Comparison of ENCODE assay signal across 8 cellular contexts in genomic region chr17:79800325-79801155, GRCh38. TPM values are rescaled to one million over a fixed set of nuclear protein-coding genes. Genes with fewer than 3 reads are reported as not detected.
DNase-seq lines count a peak whose midpoint lies in the region; ATAC-seq, FAIRE-seq and TF ChIP-seq lines count a peak whose summit lies in the region.

No MANE protein-coding gene starts in this region.

- TF ChIP-seq CTCF in bronchial epithelial cell (IDR thresholded peaks at IDR 0.05; ENCODE audit: insufficient read depth, low read length, severe bottlenecking) (no peak), parathyroid adenoma (IDR thresholded peaks at IDR 0.05) (no peak)

- TF ChIP-seq POLR2A in H54 (IDR thresholded peaks at IDR 0.05; ENCODE audit: low read depth, low read length): no peak

- peak overlapping the region; percentile 38 to 63 (median 46) for H3K4me3 ChIP-seq in BLaER1 treated with 17β-estradiol and CSF1 and Interleukin-3, amounts not matched to agents 10 nM and 100 nM
- H3K4me3 ChIP-seq in bronchial epithelial cell (ENCODE audit: low read depth, low read length): peak overlapping the region; percentile 26
- peak overlapping the region; percentile 30 for H3K4me3 ChIP-seq in parathyroid adenoma (ENCODE audit: low read depth, low read length)

- no peaks in the 10 kb centered on the region for H3K36me3 ChIP-seq in BLaER1 treated with 17β-estradiol and CSF1 and Interleukin-3, amounts not matched to agents 10 nM and 100 nM
- no peaks in the 10 kb centered on the region for H3K36me3 ChIP-seq in bronchial epithelial cell (ENCODE audit: control insufficient read depth, insufficient read depth, low read length)
- no peaks in the 10 kb centered on the region for H3K36me3 ChIP-seq in parathyroid adenoma (ENCODE audit: control insufficient read depth, insufficient read depth, low read length)

- ATAC-seq in GM21528 (IDR thresholded peaks at IDR 0.05; ENCODE audit: low FRiP score, unreplicated experiment) (no peak), GM21619 (IDR thresholded peaks at IDR 0.05; ENCODE audit: unreplicated experiment) (no peak)

- peak; percentile 91 for DNase-seq in H54 (ENCODE audit: insufficient read length, low spot score)
- peak; percentile 31 for DNase-seq in NOMO-1 treated with dmso at 0.1 percent for 144 hours (lab: John Stamatoyannopoulos, UW; ENCODE audit: unreplicated experiment)
- DNase-seq in bronchial epithelial cell (ENCODE audit: low read depth): no peak
- DNase-seq in GM19240 (ENCODE audit: insufficient read length, low spot score): no peak

- no peak overlapping the region for H2AFZ ChIP-seq in parathyroid adenoma

- H3K27ac ChIP-seq in BLaER1 treated with 17β-estradiol and CSF1 and Interleukin-3, amounts not matched to agents 10 nM and 100 nM: no peak overlapping the region
- no peak overlapping the region for H3K27ac ChIP-seq in parathyroid adenoma

- H3K27me3 ChIP-seq in BLaER1 treated with 17β-estradiol and CSF1 and Interleukin-3, amounts not matched to agents 10 nM and 100 nM: peaks cover 79 to 83% (median 80%) of the 10 kb centered on the region in 11 experiments
- H3K27me3 ChIP-seq in bronchial epithelial cell (ENCODE audit: control insufficient read depth, insufficient read depth, low read length) (peaks cover 61% of the 10 kb centered on the region), parathyroid adenoma (ENCODE audit: control insufficient read depth, insufficient read depth, low read length) (peaks cover 12% of the 10 kb centered on the region)

- H3K4me1 ChIP-seq in BLaER1 treated with 17β-estradiol and CSF1 and Interleukin-3, amounts not matched to agents 10 nM and 100 nM: peaks cover 61 to 78% (median 70%) of the 10 kb centered on the region in 10 experiments
- peaks cover 8% of the 10 kb centered on the region for H3K4me1 ChIP-seq in parathyroid adenoma

- H3K79me2 ChIP-seq in parathyroid adenoma: no peaks in the 10 kb centered on the region

- H3K4me2 ChIP-seq in BLaER1 treated with 17β-estradiol and CSF1 and Interleukin-3, amounts not matched to agents 10 nM and 100 nM: peak overlapping the region; percentile 70 to 98 (median 90)
- peak overlapping the region; percentile 66 for H3K4me2 ChIP-seq in parathyroid adenoma (ENCODE audit: low read length)

- H3K9me3 ChIP-seq in BLaER1 treated with 17β-estradiol and CSF1 and Interleukin-3, amounts not matched to agents 10 nM and 100 nM (replicated peaks in 1 of 11): peaks cover 0 to 10% (median 0%) of the 10 kb centered on the region in 11 experiments; a peak in 2 of 22 replicates
- no peaks in the 10 kb centered on the region for H3K9me3 ChIP-seq in parathyroid adenoma (ENCODE audit: control insufficient read depth, low read length)

- FAIRE-seq in H54 (lab: Jason Lieb, UNC) (no peak), bronchial epithelial cell (lab: Jason Lieb, UNC) (no peak)

- H3K9ac ChIP-seq in BLaER1 treated with 17β-estradiol and CSF1 and Interleukin-3, amounts not matched to agents 10 nM and 100 nM: peak overlapping the region in 1 of 11 experiments; percentile 25; a peak in 2 of 22 replicates
- H3K9ac ChIP-seq in parathyroid adenoma: no peak overlapping the region

- H4K20me1 ChIP-seq in BLaER1 treated with 17β-estradiol and CSF1 and Interleukin-3, amounts not matched to agents 10 nM and 100 nM: peaks cover 0 to 88% (median 77%) of the 10 kb centered on the region in 11 experiments; a peak in 18 of 22 replicates

RNA-seq across cellular contexts. Expression of gene CBX8, which starts 3.7 kb away (rescaled TPM):
- 2.6 and 2.7 TPM in 2 replicates for total RNA-seq in bronchial epithelial cell

RNA-seq across cellular contexts. Expression of gene CBX2, which starts 22.6 kb away (rescaled TPM):
- total RNA-seq in bronchial epithelial cell: 1.1 and 2.3 TPM in 2 replicates

RNA-seq across cellular contexts. Expression of gene CBX4, which starts 38.7 kb away (rescaled TPM):
- total RNA-seq in bronchial epithelial cell: 43.4 and 86.8 TPM in 2 replicates

Comparison
In these comparisons a context has a peak if more than half of its experiments do, and no peak if none do; other contexts are left out.
1. DNase-seq: peak in H54 (single experiment) and NOMO-1 treated with dmso at 0.1 percent for 144 hours (single experiment); none in bronchial epithelial cell (single experiment) and GM19240 (single experiment).
2. Peak in every context shown above with its lines, with median percentiles within 50 percentile points of each other: H3K4me3 ChIP-seq.